Comparison of ENCODE assay signal across 29 cellular contexts in genomic region chr1:53372501-53372951, GRCh38. TPM values are rescaled to one million over a fixed set of nuclear protein-coding genes. Genes with fewer than 3 reads are reported as not detected.
DNase-seq lines count a peak whose midpoint lies in the region; ATAC-seq, FAIRE-seq and TF ChIP-seq lines count a peak whose summit lies in the region.
"Had no signal": no experiment of that assay in that cellular context is flagged by ENCODE, and none has a peak within 500 bp of the region (broad histone marks: within the 10 kb centered on the region; RNA-seq: fewer than 3 reads in every experiment).

No MANE protein-coding gene starts in this region.

- H3K9me3 ChIP-seq in WERI-Rb-1 (ENCODE audit: severe bottlenecking) (no peaks in the 10 kb centered on the region), kidney (ENCODE audit: control insufficient read depth in 1 of 2, low read length in 2 of 2) (no peaks in the 10 kb centered on the region), tibial artery (no peaks in the 10 kb centered on the region)
- H3K9me3 ChIP-seq: gastrocnemius medialis, left lung, SJCRH30, transverse colon had no signal

- H3K79me2 ChIP-seq in GM23338 (replicated peaks; ENCODE audit: insufficient read depth): no peaks in the 10 kb centered on the region

- no peaks in the 10 kb centered on the region for H3K9me3 Mint-ChIP-seq in GM23338
- H3K9me3 Mint-ChIP-seq: activated naive CD4-positive, alpha-beta T cell treated with anti-CD3 and anti-CD28 coated beads, Interleukin-2, amount 50 U/mL, for 72 hours; CD8-positive, alpha-beta memory T cell; stimulated activated naive CD8-positive, alpha-beta T cell treated with anti-CD3 and anti-CD28 coated beads, Interleukin-15, amount 100 ng/mL, for 72 hours; WTC11 had no signal

- H3F3A ChIP-seq in GM23338 (replicated peaks; ENCODE audit: low read depth): no peaks in the 10 kb centered on the region

- no peak for FAIRE-seq in kidney (lab: Jason Lieb, UNC)
- FAIRE-seq: astrocyte had no signal

- H3K36me3 ChIP-seq in WERI-Rb-1 (no peaks in the 10 kb centered on the region), kidney (ENCODE audit: control insufficient read depth in 1 of 2, insufficient read depth in 2 of 2, low read length in 2 of 2) (no peaks in the 10 kb centered on the region), tibial artery (no peaks in the 10 kb centered on the region), GM23338 (ENCODE audit: insufficient read depth) (no peaks in the 10 kb centered on the region)
- H3K36me3 ChIP-seq: gastrocnemius medialis, left lung, SJCRH30, transverse colon had no signal

- no peak overlapping the region for H2AFZ ChIP-seq in GM23338

- no peaks in the 10 kb centered on the region for H3K36me3 Mint-ChIP-seq in GM23338 (ENCODE audit: low read depth)
- H3K36me3 Mint-ChIP-seq: activated naive CD4-positive, alpha-beta T cell treated with anti-CD3 and anti-CD28 coated beads, Interleukin-2, amount 50 U/mL, for 72 hours; CD8-positive, alpha-beta memory T cell; WTC11 had no signal

- no peak overlapping the region for H3K4me2 ChIP-seq in GM23338
- H3K4me2 ChIP-seq: KMS-11 had no signal

- peak; percentile 46 for DNase-seq in activated effector memory CD4-positive, alpha-beta T cell treated with anti-CD3 and anti-CD28 coated beads, Interleukin-2, amount 50 U/mL, for 16 hours
- DNase-seq in activated effector memory CD4-positive, alpha-beta T cell treated with Interleukin-2 at 50 U/mL for 16 hours: no peak
- DNase-seq in WERI-Rb-1: peak; percentile 3
- peak; percentile 56 for DNase-seq in kidney
- DNase-seq in tibial artery: peak; percentile 7 to 20
- DNase-seq in NCI-H1105 treated with DMSO at 0.1 percent for 48 hours (lab: John Stamatoyannopoulos, UW): no peak
- DNase-seq in amniotic stem cell (lab: John Stamatoyannopoulos, UW): no peak
- no peak for DNase-seq in GM23338 (ENCODE audit: low spot score)
- DNase-seq: activated CD4-positive, alpha-beta T cell treated with anti-CD3 and anti-CD28 coated beads, Interleukin-2, amount 50 U/mL, for 48 hours; caudate nucleus; CD8-positive, alpha-beta memory T cell; DMS153; gastrocnemius medialis; mesenchymal stem cell; NCI-H1417 treated with DMSO at 0.1 percent for 48 hours; NCI-H2081 treated with DMSO at 0.1 percent for 48 hours; NCI-H345; NCI-H748 treated with DMSO at 0.1 percent for 48 hours; SJCRH30; stimulated activated CD8-positive, alpha-beta memory T cell treated with anti-CD3 and anti-CD28 coated beads, Interleukin-4, amount 100 ng/mL, for 48 hours; T1000; transverse colon had no signal

- H3K27me3 ChIP-seq in WERI-Rb-1 (ENCODE audit: insufficient read depth, low read depth, severe bottlenecking): no peaks in the 10 kb centered on the region
- peaks cover 0 to 29% of the 10 kb centered on the region in 2 donors for H3K27me3 ChIP-seq in tibial artery
- no peaks in the 10 kb centered on the region for H3K27me3 ChIP-seq in GM23338 (ENCODE audit: insufficient read depth)
- H3K27me3 ChIP-seq: gastrocnemius medialis, transverse colon had no signal

- H3K27me3 Mint-ChIP-seq in GM23338 (ENCODE audit: insufficient read depth, low read depth, poor library complexity): peaks cover 25% of the 10 kb centered on the region
- H3K27me3 Mint-ChIP-seq: B cell; stimulated activated naive CD8-positive, alpha-beta T cell treated with anti-CD3 and anti-CD28 coated beads, Interleukin-15, amount 100 ng/mL, for 72 hours had no signal

- intact Hi-C loops in kidney (cut with DNase I): no loop called here
- intact Hi-C loops in tibial artery (cut with DNase I; ENCODE audit: low total_unique reads): no loop called here

- no peak overlapping the region for H3K27ac ChIP-seq in WERI-Rb-1
- H3K27ac ChIP-seq in kidney (ENCODE audit: low read depth in 2 of 2, low read length in 2 of 2): no peak overlapping the region
- H3K27ac ChIP-seq in tibial artery: no peak overlapping the region
- no peak overlapping the region for H3K27ac ChIP-seq in GM23338 (ENCODE audit: low read depth)
- H3K27ac ChIP-seq: gastrocnemius medialis, KMS-11, left lung, SJCRH30, transverse colon had no signal

- no peak overlapping the region for H3K27ac Mint-ChIP-seq in GM23338
- H3K27ac Mint-ChIP-seq: activated naive CD4-positive, alpha-beta T cell treated with anti-CD3 and anti-CD28 coated beads, Interleukin-2, amount 50 U/mL, for 72 hours; B cell; WTC11 had no signal

- no peak overlapping the region for H3K9ac ChIP-seq in kidney (ENCODE audit: low read length in 2 of 2)
- H3K9ac ChIP-seq: KMS-11 had no signal

- peaks cover 29% of the 10 kb centered on the region for H3K4me1 Mint-ChIP-seq in GM23338

- no peak overlapping the region for H3K4me3 Mint-ChIP-seq in GM23338
- H3K4me3 Mint-ChIP-seq: B cell; CD8-positive, alpha-beta memory T cell; stimulated activated naive CD8-positive, alpha-beta T cell treated with anti-CD3 and anti-CD28 coated beads, Interleukin-15, amount 100 ng/mL, for 72 hours; WTC11 had no signal

- H3K4me3 ChIP-seq in WERI-Rb-1 (ENCODE audit: low read depth, low read length) (no peak overlapping the region), kidney (ENCODE audit: low read length in 2 of 2) (no peak overlapping the region), tibial artery (no peak overlapping the region), GM23338 (no peak overlapping the region)
- H3K4me3 ChIP-seq: gastrocnemius medialis, left lung, SJCRH30, transverse colon had no signal

- H3K9me2 ChIP-seq in GM23338 (ENCODE audit: insufficient read depth): no peaks in the 10 kb centered on the region

- ATAC-seq in GM23338: no peak
- ATAC-seq: activated naive CD4-positive, alpha-beta T cell treated with anti-CD3 and anti-CD28 coated beads, Interleukin-2, amount 50 U/mL, for 72 hours; gastrocnemius medialis; left lung; stimulated activated naive CD8-positive, alpha-beta T cell treated with anti-CD3 and anti-CD28 coated beads, Interleukin-15, amount 100 ng/mL, for 72 hours; WTC11 had no signal

- H3K4me1 ChIP-seq in kidney (ENCODE audit: control insufficient read depth in 1 of 2, insufficient read depth in 1 of 2, low read depth in 1 of 2, low read length in 2 of 2) (no peaks in the 10 kb centered on the region), tibial artery (peaks cover 0 to 6% (median 0%) of the 10 kb centered on the region in 4 donors), GM23338 (ENCODE audit: insufficient read depth) (peaks cover 21% of the 10 kb centered on the region; the same call in 1 of the 2 replicates)
- H3K4me1 ChIP-seq: gastrocnemius medialis, SJCRH30 had no signal

- H4K20me1 ChIP-seq in GM23338 (replicated peaks; ENCODE audit: insufficient read depth): no peaks in the 10 kb centered on the region

- TF ChIP-seq CTCF in WERI-Rb-1 (IDR thresholded peaks at IDR 0.05; ENCODE audit: low read depth, low read length) (no peak), kidney (IDR thresholded peaks at IDR 0.05; ENCODE audit: borderline replicate concordance, extremely low read depth, insufficient read depth) (no peak), tibial artery (IDR thresholded peaks at IDR 0.05) (no peak), GM23338 (conservative IDR thresholded peaks at IDR 0.05; ENCODE audit: low read depth in 2 of 2) (no peak)

TF ChIP-seq in GM23338, 12 proteins besides CTCF, POLR2A, EP300 and RAD21 (continues in another document):
- TF ChIP-seq ETS1 (IDR thresholded peaks at IDR 0.05) (no peak), CREB1 (CRISPR knock-in tag; IDR thresholded peaks at IDR 0.05; ENCODE audit: low read depth) (no peak), NANOG (IDR thresholded peaks at IDR 0.05; ENCODE audit: borderline replicate concordance) (no peak), ZNF331 (CRISPR knock-in tag; IDR thresholded peaks at IDR 0.05; ENCODE audit: low read depth) (no peak)

RNA-seq across cellular contexts. Expression of gene LRP8, which starts 44.7 kb away (rescaled TPM):
- 6.9 TPM for total RNA-seq in kidney
- polyA plus RNA-seq in kidney (ENCODE audit: insufficient read depth, low read depth, low replicate concordance) (1.4 TPM), GM23338 (2016; fragmentation: Nextera tagmentation; extraction: Ambion mirVana) (27.8 and 28.3 TPM in 2 replicates)
- 71.1 and 72.4 TPM in 2 replicates for total RNA-seq in GM23338 (2014; rRNA removed; shearing (Covaris generic))

Comparison
In these comparisons a context has a peak if more than half of its experiments do, and no peak if none do; other contexts are left out.
1. DNase-seq: peak in activated effector memory CD4-positive, alpha-beta T cell treated with anti-CD3 and anti-CD28 coated beads, Interleukin-2, amount 50 U/mL, for 16 hours (single experiment), WERI-Rb-1 (single experiment), kidney (single experiment) and tibial artery (2 of 2); none in activated effector memory CD4-positive, alpha-beta T cell treated with Interleukin-2 at 50 U/mL for 16 hours (single experiment), NCI-H1105 treated with DMSO at 0.1 percent for 48 hours (single experiment), amniotic stem cell (single experiment) and GM23338 (single experiment).